ENCODE assay signal across 11 cellular contexts in the genomic region with DNA sequence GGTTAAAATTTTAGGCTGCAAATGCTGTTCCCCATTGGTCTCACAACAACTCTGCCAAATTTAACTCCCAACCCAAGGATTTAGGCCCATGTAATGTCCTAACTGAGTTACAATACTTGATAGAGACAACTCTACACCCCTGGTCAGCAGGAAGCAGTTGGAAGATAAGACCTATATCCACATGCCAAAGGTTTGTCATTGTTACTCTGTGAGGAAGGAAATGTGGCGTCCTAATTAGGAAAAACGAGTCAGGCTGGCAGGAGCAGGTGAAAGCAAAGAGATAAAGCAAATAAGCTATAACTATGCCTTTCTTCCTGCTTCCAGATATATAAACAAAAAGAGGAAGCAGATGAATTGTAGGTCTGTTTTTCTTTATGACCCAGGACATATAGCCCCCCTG.
DNase-seq lines count a peak whose midpoint lies in the region; ATAC-seq, FAIRE-seq and TF ChIP-seq lines count a peak whose summit lies in the region.
"Had no signal": no experiment of that assay in that cellular context is flagged by ENCODE, and none has a peak within 500 bp of the region (broad histone marks: within the 10 kb centered on the region; RNA-seq: fewer than 3 reads in every experiment).

No MANE protein-coding gene starts in this region.

- no peaks in the 10 kb centered on the region for H3K79me2 ChIP-seq in MM.1S (ENCODE audit: low read length)

- ATAC-seq in A549: no peak
- ATAC-seq: CD8-positive, alpha-beta T cell had no signal

- no peak overlapping the region for H3K9ac ChIP-seq in MM.1S (ENCODE audit: low read length)

- H3K27ac ChIP-seq in A549: no peak overlapping the region
- H3K27ac ChIP-seq in prostate gland: no peak overlapping the region
- H3K27ac ChIP-seq in MM.1S (ENCODE audit: low read length): no peak overlapping the region

- H3K9me2 ChIP-seq in MM.1S (replicated peaks; ENCODE audit: insufficient read depth, low read length): no peaks in the 10 kb centered on the region

- in situ Hi-C loops in KBM-7 (cut with MboI; ENCODE audit: low pct_unique_long_range_greater_than_20kb, low sequenced_read_pairs): no loop called here

- intact Hi-C loops in prostate gland (cut with DNase I): no loop called here

- FAIRE-seq in A549 (lab: Jason Lieb, UNC): peak; percentile 70
- FAIRE-seq: D721Med had no signal

- H3K27me3 ChIP-seq in prostate gland (replicated peaks; ENCODE audit: insufficient read depth) (no peaks in the 10 kb centered on the region), MM.1S (replicated peaks; ENCODE audit: insufficient read depth, low read length) (no peaks in the 10 kb centered on the region)

- H3K4me1 ChIP-seq in A549 (no peaks in the 10 kb centered on the region), prostate gland (replicated peaks) (no peaks in the 10 kb centered on the region), MM.1S (ENCODE audit: low read length) (no peaks in the 10 kb centered on the region)

- no peaks in the 10 kb centered on the region for H4K20me1 ChIP-seq in MM.1S (ENCODE audit: insufficient read depth, low read length)

- H3K36me3 ChIP-seq in prostate gland (no peaks in the 10 kb centered on the region), MM.1S (replicated peaks; ENCODE audit: insufficient read depth, low read length) (no peaks in the 10 kb centered on the region)
- H3K36me3 ChIP-seq: HAP-1 had no signal

- CTCF ChIA-PET in A549 (lab: Yijun Ruan, JAX): no interaction called here

- H3K9me3 ChIP-seq in A549 (no peaks in the 10 kb centered on the region), prostate gland (no peaks in the 10 kb centered on the region), MM.1S (replicated peaks; ENCODE audit: insufficient read depth, low read length) (no peaks in the 10 kb centered on the region)
- H3K9me3 ChIP-seq: HAP-1 had no signal

- H3K4me2 ChIP-seq in A549 (no peak overlapping the region), MM.1S (ENCODE audit: low read depth, low read length) (no peak overlapping the region)

- no peak overlapping the region for H2AFZ ChIP-seq in MM.1S (ENCODE audit: low read length)

- H3F3A ChIP-seq in MM.1S (ENCODE audit: insufficient read depth, low read length): no peaks in the 10 kb centered on the region

- TF ChIP-seq RAD21 in A549 (conservative IDR thresholded peaks at IDR 0.05 in 1 of 2, IDR thresholded peaks at IDR 0.05 in 1 of 2): no peak

- no peak overlapping the region for H3K4me3 ChIP-seq in A549
- H3K4me3 ChIP-seq in prostate gland: no peak overlapping the region
- no peak overlapping the region for H3K4me3 ChIP-seq in MM.1S (ENCODE audit: low read length)
- H3K4me3 ChIP-seq: HAP-1 had no signal

- WGBS in A549 (ENCODE audit: missing lambda C conversion rate): 7% methylated on average over 2 of the region's 2 CpGs
- 21% methylated on average over 2 of the region's 2 CpGs for WGBS in prostate gland

- no peak for TF ChIP-seq EP300 in A549 (IDR thresholded peaks at IDR 0.05)

- TF ChIP-seq CTCF in A549 (IDR thresholded peaks at IDR 0.05) (no peak), prostate gland (IDR thresholded peaks at IDR 0.05) (no peak), MM.1S (IDR thresholded peaks at IDR 0.05; ENCODE audit: low read length) (no peak)

- DNase-seq in A549 (ENCODE audit: low read depth in 1 of 2, low spot score in 1 of 2) (no peak), KBM-7 (peak; percentile 74), dermis microvascular lymphatic vessel endothelial cell (ENCODE audit: low read depth in 2 of 2) (peak; percentile 39 to 68), prostate gland (ENCODE audit: low spot score) (peak; percentile 5), MM.1S (no peak)
- DNase-seq in stimulated activated naive CD4-positive, alpha-beta T cell treated with Interleukin-2 at 50 U/mL for 16 hours (lab: John Stamatoyannopoulos, UW): no peak
- DNase-seq: CD8-positive, alpha-beta T cell; COR-L47; GF-D8 had no signal

- POLR2A ChIA-PET in A549 (lab: Yijun Ruan, JAX): no interaction called here

- TF ChIP-seq POLR2A in A549 (IDR thresholded peaks at IDR 0.05; ENCODE audit: low read length): no peak
- TF ChIP-seq POLR2A in prostate gland (IDR thresholded peaks at IDR 0.05): no peak

TF ChIP-seq in A549, 52 proteins besides CTCF, POLR2A, EP300 and RAD21:
- TF ChIP-seq, protein P1, sequence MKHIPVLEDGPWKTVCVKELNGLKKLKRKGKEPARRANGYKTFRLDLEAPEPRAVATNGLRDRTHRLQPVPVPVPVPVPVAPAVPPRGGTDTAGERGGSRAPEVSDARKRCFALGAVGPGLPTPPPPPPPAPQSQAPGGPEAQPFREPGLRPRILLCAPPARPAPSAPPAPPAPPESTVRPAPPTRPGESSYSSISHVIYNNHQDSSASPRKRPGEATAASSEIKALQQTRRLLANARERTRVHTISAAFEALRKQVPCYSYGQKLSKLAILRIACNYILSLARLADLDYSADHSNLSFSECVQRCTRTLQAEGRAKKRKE (CRISPR knock-in tag; IDR thresholded peaks at IDR 0.05; ENCODE audit: low read depth): no peak
- no peak for TF ChIP-seq CBX2 (IDR thresholded peaks at IDR 0.05; ENCODE audit: borderline replicate concordance, low read depth)
- no peak for TF ChIP-seq ZNF302 (CRISPR knock-in tag; IDR thresholded peaks at IDR 0.05)
- TF ChIP-seq FOSL2 (IDR thresholded peaks at IDR 0.05): no peak
- TF ChIP-seq FOSL2 (CRISPR knock-in tag; IDR thresholded peaks at IDR 0.05): no peak
- no peak for TF ChIP-seq MAZ (IDR thresholded peaks at IDR 0.05; ENCODE audit: borderline replicate concordance, low read depth, low read length)
- TF ChIP-seq, protein P2, sequence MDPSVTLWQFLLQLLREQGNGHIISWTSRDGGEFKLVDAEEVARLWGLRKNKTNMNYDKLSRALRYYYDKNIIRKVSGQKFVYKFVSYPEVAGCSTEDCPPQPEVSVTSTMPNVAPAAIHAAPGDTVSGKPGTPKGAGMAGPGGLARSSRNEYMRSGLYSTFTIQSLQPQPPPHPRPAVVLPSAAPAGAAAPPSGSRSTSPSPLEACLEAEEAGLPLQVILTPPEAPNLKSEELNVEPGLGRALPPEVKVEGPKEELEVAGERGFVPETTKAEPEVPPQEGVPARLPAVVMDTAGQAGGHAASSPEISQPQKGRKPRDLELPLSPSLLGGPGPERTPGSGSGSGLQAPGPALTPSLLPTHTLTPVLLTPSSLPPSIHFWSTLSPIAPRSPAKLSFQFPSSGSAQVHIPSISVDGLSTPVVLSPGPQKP (IDR thresholded peaks at IDR 0.05; ENCODE audit: low read depth, low read length): no peak
- TF ChIP-seq MAFK (IDR thresholded peaks at IDR 0.05; ENCODE audit: partially characterized antibody): no peak

Comparison
In these comparisons a context has a peak if more than half of its experiments do, and no peak if none do; other contexts are left out.
1. DNase-seq: peak in KBM-7 (single experiment), dermis microvascular lymphatic vessel endothelial cell (2 of 2) and prostate gland (single experiment); none in A549 (0 of 2), stimulated activated naive CD4-positive, alpha-beta T cell treated with Interleukin-2 at 50 U/mL for 16 hours (single experiment) and MM.1S (single experiment).